ENCODE assay signal across 8 cellular contexts in the genomic region with DNA sequence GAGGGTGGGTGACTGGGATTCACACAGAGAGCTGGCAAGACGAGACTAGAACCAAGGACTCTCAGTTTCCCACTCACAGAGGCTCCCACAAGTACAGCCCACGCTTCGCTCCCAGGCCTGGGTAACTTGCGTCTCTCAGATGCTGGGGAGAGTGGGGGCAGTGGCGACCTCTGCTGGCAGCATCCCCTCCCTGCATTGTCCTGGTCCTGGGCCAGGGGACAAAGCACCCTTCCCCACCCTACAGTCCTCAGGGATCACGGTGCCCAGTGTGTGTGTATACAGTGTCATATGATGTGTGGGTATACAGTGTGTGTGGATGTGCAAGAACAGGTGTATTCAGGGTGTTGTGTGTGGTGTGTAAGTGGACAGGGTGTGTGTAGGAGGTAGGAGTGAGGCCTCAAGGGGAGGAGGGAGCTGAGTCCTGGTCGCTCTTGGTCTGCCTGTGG. TPM values are rescaled to one million over a fixed set of nuclear protein-coding genes. Genes with fewer than 3 reads are reported as not detected.
DNase-seq lines count a peak whose midpoint lies in the region; ATAC-seq, FAIRE-seq and TF ChIP-seq lines count a peak whose summit lies in the region.

No MANE protein-coding gene starts in this region.

- intact Hi-C loops in mammary epithelial cell (cut with micrococcal nuclease) = loop anchor here (1.0 to 5.0 kb wide), 2 partner anchors 29 to 474 kb away; no protein-coding TSS in a partner anchor

- H3K4me3 Mint-ChIP-seq in HFFc6 = no peak overlapping the region

- peak; percentile 82 for TF ChIP-seq CTCF in C4-2B (conservative IDR thresholded peaks at IDR 0.05)
- peak; percentile 81 for TF ChIP-seq CTCF in HFFc6 (IDR thresholded peaks at IDR 0.05)
- peak; percentile 97 for TF ChIP-seq CTCF in VCaP (conservative IDR thresholded peaks at IDR 0.05)
- TF ChIP-seq CTCF in mammary epithelial cell (conservative IDR thresholded peaks at IDR 0.05 in 1 of 2, IDR thresholded peaks at IDR 0.05 in 1 of 2; ENCODE audit: extremely low read depth in 1 of 2, insufficient read depth in 1 of 2, low read depth in 1 of 2, low read length in 2 of 2) = peak; percentile 79 to 90
- TF ChIP-seq CTCF in keratinocyte (optimal IDR thresholded peaks at IDR 0.05 in 1 of 3, IDR thresholded peaks at IDR 0.05 in 1 of 3, conservative IDR thresholded peaks at IDR 0.05 in 1 of 3; ENCODE audit: extremely low read depth in 1 of 3, insufficient read depth in 2 of 3, low read length in 3 of 3) = peak in 2 of 3 experiments; percentile 91 to 92

- peaks cover 30% of the 10 kb centered on the region for H3K4me1 ChIP-seq in mammary epithelial cell (ENCODE audit: insufficient read depth, low read length)
- H3K4me1 ChIP-seq in keratinocyte (ENCODE audit: control insufficient read depth, extremely low read depth, insufficient read depth, low read length) = peaks cover 11% of the 10 kb centered on the region

- no peaks in the 10 kb centered on the region; the same call in 1 of the 2 replicates for H3K27me3 Mint-ChIP-seq in HFFc6 (ENCODE audit: insufficient read depth)

- H3K9me3 ChIP-seq in mammary epithelial cell (replicated peaks; ENCODE audit: insufficient read depth, low read length) (no peaks in the 10 kb centered on the region), keratinocyte (ENCODE audit: control insufficient read depth, low read depth, low read length) (no peaks in the 10 kb centered on the region)

- no peak for ATAC-seq in HG02981 (IDR thresholded peaks at IDR 0.05; ENCODE audit: unreplicated experiment)

- H2AFZ ChIP-seq in mammary epithelial cell (ENCODE audit: low read depth, low read length) (no peak overlapping the region), keratinocyte (ENCODE audit: control insufficient read depth, low read length) (no peak overlapping the region)

- 48% methylated on average over 6 of the region's 7 CpGs for WGBS in mammary epithelial cell (ENCODE audit: low coverage, missing lambda C conversion rate)

- dilution Hi-C loops in mammary epithelial cell (cut with HindIII; ENCODE audit: low sequenced_read_pairs) = loop anchor here (5.0 kb wide), 1 partner anchor 41 kb away; no protein-coding TSS in a partner anchor
- dilution Hi-C loops in keratinocyte (cut with MboI; ENCODE audit: extremely low pct_ligation_motif_present, low sequenced_read_pairs) = no loop called here

- H3K36me3 Mint-ChIP-seq in HFFc6 (ENCODE audit: low read depth) = peaks cover 6% of the 10 kb centered on the region; the same call in 1 of the 2 replicates

- no peaks in the 10 kb centered on the region for H3K9me3 Mint-ChIP-seq in HFFc6

- DNase-seq in HFFc6 (no peak), mammary epithelial cell (no peak), keratinocyte (ENCODE audit: low read depth, low spot score) (no peak), NCI-H1436 (lab: John Stamatoyannopoulos, UW) (no peak)
- DNase-seq in stimulated activated CD4-positive, alpha-beta T cell treated with anti-CD3 and anti-CD28 coated beads, Interleukin-2, amount 100 ng/mL, for 4 hours (ENCODE audit: low read depth) = peak; percentile 46

- H3K4me1 Mint-ChIP-seq in HFFc6 (ENCODE audit: low read depth) = peaks cover 12% of the 10 kb centered on the region; the same call in 1 of the 2 replicates

- H3K9ac ChIP-seq in mammary epithelial cell (ENCODE audit: insufficient read depth, low read length) (no peak overlapping the region), keratinocyte (ENCODE audit: control insufficient read depth, extremely low read depth, insufficient read depth, low read length) (no peak overlapping the region)

- CTCF ChIA-PET in mammary epithelial cell (lab: Charles Lee; ENCODE audit: low non-redundant PET) = interaction anchor here (0.6 to 0.7 kb wide), 4 partner anchors 29 to 244 kb away, joined by 3 read pairs; no protein-coding TSS in a partner anchor

- H3K4me3 ChIP-seq in mammary epithelial cell (replicated peaks in 1 of 3; ENCODE audit: insufficient read depth in 1 of 3, low read depth in 2 of 3, low read length in 3 of 3) = no peak overlapping the region
- no peak overlapping the region for H3K4me3 ChIP-seq in keratinocyte (ENCODE audit: control insufficient read depth in 2 of 3, extremely low read depth in 1 of 3, insufficient read depth in 2 of 3, low read depth in 1 of 3, low read length in 3 of 3)

- no peaks in the 10 kb centered on the region for H3K9me1 ChIP-seq in keratinocyte (ENCODE audit: control insufficient read depth, extremely low read depth, insufficient read depth, low read length)

- H4K20me1 ChIP-seq in mammary epithelial cell (ENCODE audit: insufficient read depth, low read length) = no peaks in the 10 kb centered on the region
- no peaks in the 10 kb centered on the region for H4K20me1 ChIP-seq in keratinocyte (ENCODE audit: control insufficient read depth, extremely low read depth, insufficient read depth, low read length)

- H3K27ac ChIP-seq in C4-2B (peak overlapping the region; percentile 4; the same call in 1 of the 2 replicates), VCaP (peak overlapping the region; percentile 69), mammary epithelial cell (ENCODE audit: insufficient read depth, low read depth, low read length) (no peak overlapping the region), keratinocyte (ENCODE audit: control insufficient read depth, insufficient read depth, low read length) (no peak overlapping the region)

- no peak overlapping the region for H3K27ac Mint-ChIP-seq in HFFc6

- BruUV-seq in mammary epithelial cell (replicated peaks; lab: Mats Ljungman, UMichigan) = no TSS peak

- H3K4me2 ChIP-seq in mammary epithelial cell (ENCODE audit: insufficient read depth, low read depth, low read length) = no peak overlapping the region
- no peak overlapping the region for H3K4me2 ChIP-seq in keratinocyte (ENCODE audit: control insufficient read depth, extremely low read depth, insufficient read depth, low read depth, low read length)

- H3K36me3 ChIP-seq in mammary epithelial cell (ENCODE audit: insufficient read depth, low read length) = peaks cover 4% of the 10 kb centered on the region
- H3K36me3 ChIP-seq in keratinocyte (ENCODE audit: control insufficient read depth in 2 of 2, extremely low read depth in 1 of 2, insufficient read depth in 2 of 2, low read length in 2 of 2) = peaks cover 6 to 14% of the 10 kb centered on the region in 2 experiments

- in situ Hi-C loops in mammary epithelial cell (cut with MboI; ENCODE audit: low sequenced_read_pairs in 2 of 2) = no loop called here

- H3K27me3 ChIP-seq in mammary epithelial cell (ENCODE audit: insufficient read depth, low read length) (no peaks in the 10 kb centered on the region), keratinocyte (ENCODE audit: control insufficient read depth, extremely low read depth, insufficient read depth, low read length) (no peaks in the 10 kb centered on the region)

- no peak for FAIRE-seq in keratinocyte (lab: Jason Lieb, UNC)

- H3K79me2 ChIP-seq in mammary epithelial cell (ENCODE audit: insufficient read depth, low read length) = no peaks in the 10 kb centered on the region
- no peaks in the 10 kb centered on the region for H3K79me2 ChIP-seq in keratinocyte (ENCODE audit: control insufficient read depth, insufficient read depth, low read length)

RNA-seq across cellular contexts. Expression of a gene that starts 12.8 kb away (rescaled TPM):
- 1 to 10 TPM; 3.5 to 4.6 (median 3.7) TPM for total RNA-seq in HFFc6 (2021; fragmentation: NEBNext Ultra II Directional; extraction: Animal tissue kit (Norgen Biotek cat#: 25700))
- 1 to 10 TPM; 1.8 to 3.0 TPM for total RNA-seq in mammary epithelial cell
- polyA plus RNA-seq in mammary epithelial cell (1.8 TPM), keratinocyte (2.1 to 2.8 TPM (median 2.1 TPM) in 3 replicates)
- polyA minus RNA-seq in mammary epithelial cell (1.1 TPM), keratinocyte (1.9 to 4.3 TPM (median 2.2 TPM) in 3 replicates)
- 1.9 TPM for polyA plus RNA-seq in keratinocyte (2011; ENCODE audit: low read depth)
- polyA plus RNA-seq in keratinocyte (2011; cell fraction: cytosol; rRNA removed) = 0.96 and 1.7 TPM in 2 replicates
- 5.8 and 6.8 TPM in 2 replicates for polyA plus RNA-seq in keratinocyte (2011; cell fraction: nucleus; rRNA removed)
- polyA plus RNA-seq in keratinocyte (2012; ENCODE audit: low replicate concordance) = 1.8 and 2.2 TPM in 2 replicates
- polyA minus RNA-seq in keratinocyte (2011; cell fraction: cytosol; rRNA and poly(A)+ RNA removed) = 2.3 TPM
- 4.1 TPM in 2 replicates for polyA minus RNA-seq in keratinocyte (2011; cell fraction: nucleus; rRNA and poly(A)+ RNA removed)

RNA-seq across cellular contexts. Expression of a gene that starts 26.0 kb away (rescaled TPM):
- 10 to 100 TPM; 11.1 to 22.4 (median 17.6) TPM for total RNA-seq in HFFc6 (2021; fragmentation: NEBNext Ultra II Directional; extraction: Animal tissue kit (Norgen Biotek cat#: 25700))
- total RNA-seq in mammary epithelial cell = 10 to 100 TPM; 53.0 to 75.8 TPM
- polyA plus RNA-seq in mammary epithelial cell = 29.1 TPM
- 131 TPM for polyA minus RNA-seq in mammary epithelial cell
- polyA plus RNA-seq in keratinocyte = 22.0 to 36.1 TPM (median 26.0 TPM) in 3 replicates
- polyA plus RNA-seq in keratinocyte (2011; ENCODE audit: low read depth) = 85.5 TPM
- polyA plus RNA-seq in keratinocyte (2011; cell fraction: cytosol; rRNA removed) = 26.9 and 36.7 TPM in 2 replicates
- polyA plus RNA-seq in keratinocyte (2011; cell fraction: nucleus; rRNA removed) = 62.6 and 75.1 TPM in 2 replicates
- polyA plus RNA-seq in keratinocyte (2012; ENCODE audit: low replicate concordance) = 30.7 and 70.4 TPM in 2 replicates
- polyA minus RNA-seq in keratinocyte = 36.6 to 91.1 TPM (median 43.6 TPM) in 3 replicates
- polyA minus RNA-seq in keratinocyte (2011; cell fraction: cytosol; rRNA and poly(A)+ RNA removed) = 42.4 TPM
- polyA minus RNA-seq in keratinocyte (2011; cell fraction: nucleus; rRNA and poly(A)+ RNA removed) = 33.6 and 34.4 TPM in 2 replicates

RNA-seq across cellular contexts. Expression of a gene that starts 35.6 kb away (rescaled TPM):
- total RNA-seq in HFFc6 (2021; fragmentation: NEBNext Ultra II Directional; extraction: Animal tissue kit (Norgen Biotek cat#: 25700)) = under 1 TPM in 1 of 6 experiments, not detected in 5; 0.05 TPM
- under 1 TPM in 1 of 2 donors, not detected in 1; 0.17 TPM for total RNA-seq in mammary epithelial cell
- polyA plus RNA-seq in mammary epithelial cell = not detected
- not detected for polyA minus RNA-seq in mammary epithelial cell
- 0.01 to 0.02 TPM in 2 of 3 replicates, not detected in the other for polyA plus RNA-seq in keratinocyte
- polyA plus RNA-seq in keratinocyte (2011; ENCODE audit: low read depth) = not detected
- 0.01 TPM in 1 of 2 replicates, not detected in the other for polyA plus RNA-seq in keratinocyte (2011; cell fraction: cytosol; rRNA removed)
- 0.08 and 0.11 TPM in 2 replicates for polyA plus RNA-seq in keratinocyte (2011; cell fraction: nucleus; rRNA removed)
- polyA plus RNA-seq in keratinocyte (2012; ENCODE audit: low replicate concordance) = 0.03 and 0.16 TPM in 2 replicates
- 0.03 TPM in 1 of 3 replicates, not detected in the others for polyA minus RNA-seq in keratinocyte
- not detected for polyA minus RNA-seq in keratinocyte (2011; cell fraction: cytosol; rRNA and poly(A)+ RNA removed)
- polyA minus RNA-seq in keratinocyte (2011; cell fraction: nucleus; rRNA and poly(A)+ RNA removed) = not detected in 2 replicates

Comparison
In these comparisons a context has a peak if more than half of its experiments do, and no peak if none do; other contexts are left out.
1. H3K27ac ChIP-seq: peak in C4-2B (single experiment) and VCaP (single experiment); none in mammary epithelial cell (single experiment) and keratinocyte (single experiment).
2. Peak in every context shown above with its lines, with median percentiles within 50 percentile points of each other: CTCF ChIP-seq.